Comparison of ENCODE assay signal across 19 cellular contexts in the genomic region with DNA sequence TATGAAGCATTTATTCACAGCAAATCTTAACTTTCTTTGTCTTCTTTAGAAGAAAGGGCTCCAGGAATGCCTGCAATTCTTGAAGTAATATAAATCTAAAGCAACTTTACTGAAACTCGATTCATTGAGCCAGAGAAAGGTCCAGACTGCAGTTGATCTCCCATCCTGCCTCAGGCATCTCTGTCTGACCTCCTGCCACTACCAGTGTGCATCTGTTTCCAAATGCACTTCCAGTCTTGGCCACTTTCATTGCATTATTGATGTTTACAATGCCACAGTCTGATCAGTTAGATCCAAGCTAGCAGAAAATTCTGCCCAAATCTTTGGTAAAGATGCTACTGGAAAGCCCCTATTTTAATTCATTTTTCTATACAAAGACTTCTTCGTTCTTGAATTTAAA.
DNase-seq lines count a peak whose midpoint lies in the region; ATAC-seq and TF ChIP-seq lines count a peak whose summit lies in the region.
"Had no signal": no experiment of that assay in that cellular context is flagged by ENCODE, and none has a peak within 500 bp of the region (broad histone marks: within the 10 kb centered on the region; RNA-seq: fewer than 3 reads in every experiment).

No MANE protein-coding gene starts in this region.

- peak overlapping the region; percentile 37 for H2AFZ ChIP-seq in neural progenitor cell (replicated peaks)
- H2AFZ ChIP-seq: GM23248 had no signal

- no peak overlapping the region for H3K27ac Mint-ChIP-seq in neural progenitor cell
- H3K27ac Mint-ChIP-seq: CD4-positive, CD25-positive, alpha-beta regulatory T cell; CD8-positive, alpha-beta T cell had no signal

- H3K9me3 ChIP-seq in BE2C (no peaks in the 10 kb centered on the region), neural progenitor cell (ENCODE audit: low read depth) (no peaks in the 10 kb centered on the region), right lobe of liver (no peaks in the 10 kb centered on the region)
- H3K9me3 ChIP-seq: BLaER1 had no signal

- H3K36me3 ChIP-seq in BE2C (no peaks in the 10 kb centered on the region), neural progenitor cell (no peaks in the 10 kb centered on the region), right lobe of liver (no peaks in the 10 kb centered on the region)
- H3K36me3 ChIP-seq: BLaER1 had no signal

- no peak for TF ChIP-seq POLR2A in right lobe of liver (IDR thresholded peaks at IDR 0.05)

- H3K4me3 ChIP-seq in BE2C (ENCODE audit: low read depth, low read length) (no peak overlapping the region), neural progenitor cell (no peak overlapping the region), right lobe of liver (no peak overlapping the region)
- H3K4me3 ChIP-seq: BLaER1, GM12878, GM23248 had no signal

- H3K27ac ChIP-seq in neural progenitor cell, result no peak overlapping the region
- no peak overlapping the region for H3K27ac ChIP-seq in right lobe of liver
- H3K27ac ChIP-seq: BLaER1, C4-2B, GM23248 had no signal

- H3K9me3 Mint-ChIP-seq in neural progenitor cell, result no peaks in the 10 kb centered on the region
- H3K9me3 Mint-ChIP-seq: CD4-positive, CD25-positive, alpha-beta regulatory T cell; CD8-positive, alpha-beta T cell had no signal

- H3K4me2 ChIP-seq in neural progenitor cell, result no peak overlapping the region
- H3K4me2 ChIP-seq: BLaER1 had no signal

- peaks cover 2% of the 10 kb centered on the region for H3K27me3 Mint-ChIP-seq in neural progenitor cell (ENCODE audit: insufficient read depth, low read depth)
- H3K27me3 Mint-ChIP-seq: CD4-positive, CD25-positive, alpha-beta regulatory T cell had no signal

- intact Hi-C loops in right lobe of liver (cut with DNase I) (no loop called here), cardiac septum (cut with DNase I) (no loop called here)

- DNase-seq in BE2C (peak; percentile 26), neural progenitor cell (ENCODE audit: low spot score) (no peak), right lobe of liver (no peak), cardiac septum (ENCODE audit: low spot score) (no peak)
- DNase-seq: 8988T; CD4-positive, CD25-positive, alpha-beta regulatory T cell; CD8-positive, alpha-beta T cell; DMS 273 treated with DMSO at 0.1 percent for 48 hours; DMS79; EL; GDM1; GM23248; H7; HCEC 1CT had no signal

- ATAC-seq in SK-N-SH treated with all-trans-retinoic acid at 6 μM for 48 hours (peak; percentile 51; the same call in 1 of the 3 replicates), right lobe of liver (no peak), HG02588 (IDR thresholded peaks at IDR 0.05; ENCODE audit: unreplicated experiment) (no peak)
- ATAC-seq: CD8-positive, alpha-beta T cell; GM12878 had no signal

- TF ChIP-seq CTCF in BE2C (IDR thresholded peaks at IDR 0.05; ENCODE audit: low read depth, low read length) (peak; percentile 10; the same call in 1 of the 2 replicates), neural progenitor cell (IDR thresholded peaks at IDR 0.05) (no peak), right lobe of liver (IDR thresholded peaks at IDR 0.05) (no peak)

- H4K20me1 ChIP-seq in neural progenitor cell (ENCODE audit: low read depth), result no peaks in the 10 kb centered on the region
- H4K20me1 ChIP-seq: BLaER1 had no signal

- peaks cover 2% of the 10 kb centered on the region for H3K4me1 ChIP-seq in BE2C
- no peaks in the 10 kb centered on the region for H3K4me1 ChIP-seq in neural progenitor cell
- H3K4me1 ChIP-seq in right lobe of liver, result no peaks in the 10 kb centered on the region

- no peaks in the 10 kb centered on the region for H3K36me3 Mint-ChIP-seq in neural progenitor cell
- H3K36me3 Mint-ChIP-seq: CD4-positive, CD25-positive, alpha-beta regulatory T cell; CD8-positive, alpha-beta T cell had no signal

- H3K27me3 ChIP-seq in BE2C (no peaks in the 10 kb centered on the region), neural progenitor cell (no peaks in the 10 kb centered on the region), right lobe of liver (no peaks in the 10 kb centered on the region)
- H3K27me3 ChIP-seq: BLaER1 had no signal

- H3F3A ChIP-seq in neural progenitor cell (ENCODE audit: low read depth), result no peaks in the 10 kb centered on the region

- 76% methylated on average over 2 of the region's 2 CpGs for WGBS in right lobe of liver (ENCODE audit: insufficient coverage, low coverage, low lambda C conversion rate, missing lambda C conversion rate)

- no peak overlapping the region for H3K4me3 Mint-ChIP-seq in neural progenitor cell
- H3K4me3 Mint-ChIP-seq: CD4-positive, CD25-positive, alpha-beta regulatory T cell; CD8-positive, alpha-beta T cell had no signal

- H3K4me1 Mint-ChIP-seq in neural progenitor cell, result peaks cover 5% of the 10 kb centered on the region
- H3K4me1 Mint-ChIP-seq: CD4-positive, CD25-positive, alpha-beta regulatory T cell had no signal

- H3K79me2 ChIP-seq in neural progenitor cell (ENCODE audit: low read depth), result no peaks in the 10 kb centered on the region

- H3K9ac ChIP-seq in neural progenitor cell, result no peak overlapping the region
- H3K9ac ChIP-seq: BLaER1, GM23248 had no signal

TF ChIP-seq in SK-N-SH treated with all-trans-retinoic acid at 6 μM for 48 hours, 23 proteins besides CTCF, POLR2A, EP300 and RAD21 (continues in another document):
- TF ChIP-seq RARB (CRISPR knock-in tag; IDR thresholded peaks at IDR 0.05) (no peak), ZC3H10 (CRISPR knock-in tag; IDR thresholded peaks at IDR 0.05) (no peak), ARNTL (CRISPR knock-in tag; IDR thresholded peaks at IDR 0.05; ENCODE audit: borderline replicate concordance, low read depth) (no peak), OSR1 (CRISPR knock-in tag; IDR thresholded peaks at IDR 0.05) (no peak), ZFP3 (CRISPR knock-in tag; IDR thresholded peaks at IDR 0.05) (no peak), TCF4 (CRISPR knock-in tag; IDR thresholded peaks at IDR 0.05; ENCODE audit: borderline replicate concordance) (no peak), GLIS3 (CRISPR knock-in tag; IDR thresholded peaks at IDR 0.05) (no peak), ISL1 (CRISPR knock-in tag; IDR thresholded peaks at IDR 0.05) (no peak), ESRRG (CRISPR knock-in tag; IDR thresholded peaks at IDR 0.05) (no peak)
- TF ChIP-seq, protein P1, sequence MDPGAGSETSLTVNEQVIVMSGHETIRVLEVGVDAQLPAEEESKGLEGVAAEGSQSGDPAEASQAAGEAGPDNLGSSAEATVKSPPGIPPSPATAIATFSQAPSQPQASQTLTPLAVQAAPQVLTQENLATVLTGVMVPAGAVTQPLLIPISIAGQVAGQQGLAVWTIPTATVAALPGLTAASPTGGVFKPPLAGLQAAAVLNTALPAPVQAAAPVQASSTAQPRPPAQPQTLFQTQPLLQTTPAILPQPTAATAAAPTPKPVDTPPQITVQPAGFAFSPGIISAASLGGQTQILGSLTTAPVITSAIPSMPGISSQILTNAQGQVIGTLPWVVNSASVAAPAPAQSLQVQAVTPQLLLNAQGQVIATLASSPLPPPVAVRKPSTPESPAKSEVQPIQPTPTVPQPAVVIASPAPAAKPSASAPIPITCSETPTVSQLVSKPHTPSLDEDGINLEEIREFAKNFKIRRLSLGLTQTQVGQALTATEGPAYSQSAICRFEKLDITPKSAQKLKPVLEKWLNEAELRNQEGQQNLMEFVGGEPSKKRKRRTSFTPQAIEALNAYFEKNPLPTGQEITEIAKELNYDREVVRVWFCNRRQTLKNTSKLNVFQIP (CRISPR knock-in tag; IDR thresholded peaks at IDR 0.05; ENCODE audit: borderline replicate concordance, low read depth), result no peak
- TF ChIP-seq, protein P2, sequence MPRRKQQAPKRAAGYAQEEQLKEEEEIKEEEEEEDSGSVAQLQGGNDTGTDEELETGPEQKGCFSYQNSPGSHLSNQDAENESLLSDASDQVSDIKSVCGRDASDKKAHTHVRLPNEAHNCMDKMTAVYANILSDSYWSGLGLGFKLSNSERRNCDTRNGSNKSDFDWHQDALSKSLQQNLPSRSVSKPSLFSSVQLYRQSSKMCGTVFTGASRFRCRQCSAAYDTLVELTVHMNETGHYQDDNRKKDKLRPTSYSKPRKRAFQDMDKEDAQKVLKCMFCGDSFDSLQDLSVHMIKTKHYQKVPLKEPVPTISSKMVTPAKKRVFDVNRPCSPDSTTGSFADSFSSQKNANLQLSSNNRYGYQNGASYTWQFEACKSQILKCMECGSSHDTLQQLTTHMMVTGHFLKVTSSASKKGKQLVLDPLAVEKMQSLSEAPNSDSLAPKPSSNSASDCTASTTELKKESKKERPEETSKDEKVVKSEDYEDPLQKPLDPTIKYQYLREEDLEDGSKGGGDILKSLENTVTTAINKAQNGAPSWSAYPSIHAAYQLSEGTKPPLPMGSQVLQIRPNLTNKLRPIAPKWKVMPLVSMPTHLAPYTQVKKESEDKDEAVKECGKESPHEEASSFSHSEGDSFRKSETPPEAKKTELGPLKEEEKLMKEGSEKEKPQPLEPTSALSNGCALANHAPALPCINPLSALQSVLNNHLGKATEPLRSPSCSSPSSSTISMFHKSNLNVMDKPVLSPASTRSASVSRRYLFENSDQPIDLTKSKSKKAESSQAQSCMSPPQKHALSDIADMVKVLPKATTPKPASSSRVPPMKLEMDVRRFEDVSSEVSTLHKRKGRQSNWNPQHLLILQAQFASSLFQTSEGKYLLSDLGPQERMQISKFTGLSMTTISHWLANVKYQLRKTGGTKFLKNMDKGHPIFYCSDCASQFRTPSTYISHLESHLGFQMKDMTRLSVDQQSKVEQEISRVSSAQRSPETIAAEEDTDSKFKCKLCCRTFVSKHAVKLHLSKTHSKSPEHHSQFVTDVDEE (CRISPR knock-in tag; IDR thresholded peaks at IDR 0.05), result no peak
- TF ChIP-seq, protein P3, sequence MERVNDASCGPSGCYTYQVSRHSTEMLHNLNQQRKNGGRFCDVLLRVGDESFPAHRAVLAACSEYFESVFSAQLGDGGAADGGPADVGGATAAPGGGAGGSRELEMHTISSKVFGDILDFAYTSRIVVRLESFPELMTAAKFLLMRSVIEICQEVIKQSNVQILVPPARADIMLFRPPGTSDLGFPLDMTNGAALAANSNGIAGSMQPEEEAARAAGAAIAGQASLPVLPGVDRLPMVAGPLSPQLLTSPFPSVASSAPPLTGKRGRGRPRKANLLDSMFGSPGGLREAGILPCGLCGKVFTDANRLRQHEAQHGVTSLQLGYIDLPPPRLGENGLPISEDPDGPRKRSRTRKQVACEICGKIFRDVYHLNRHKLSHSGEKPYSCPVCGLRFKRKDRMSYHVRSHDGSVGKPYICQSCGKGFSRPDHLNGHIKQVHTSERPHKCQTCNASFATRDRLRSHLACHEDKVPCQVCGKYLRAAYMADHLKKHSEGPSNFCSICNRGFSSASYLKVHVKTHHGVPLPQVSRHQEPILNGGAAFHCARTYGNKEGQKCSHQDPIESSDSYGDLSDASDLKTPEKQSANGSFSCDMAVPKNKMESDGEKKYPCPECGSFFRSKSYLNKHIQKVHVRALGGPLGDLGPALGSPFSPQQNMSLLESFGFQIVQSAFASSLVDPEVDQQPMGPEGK (CRISPR knock-in tag; IDR thresholded peaks at IDR 0.05; ENCODE audit: borderline replicate concordance), result no peak
